ENCODE assay signal across 1 cellular context in the genomic region with DNA sequence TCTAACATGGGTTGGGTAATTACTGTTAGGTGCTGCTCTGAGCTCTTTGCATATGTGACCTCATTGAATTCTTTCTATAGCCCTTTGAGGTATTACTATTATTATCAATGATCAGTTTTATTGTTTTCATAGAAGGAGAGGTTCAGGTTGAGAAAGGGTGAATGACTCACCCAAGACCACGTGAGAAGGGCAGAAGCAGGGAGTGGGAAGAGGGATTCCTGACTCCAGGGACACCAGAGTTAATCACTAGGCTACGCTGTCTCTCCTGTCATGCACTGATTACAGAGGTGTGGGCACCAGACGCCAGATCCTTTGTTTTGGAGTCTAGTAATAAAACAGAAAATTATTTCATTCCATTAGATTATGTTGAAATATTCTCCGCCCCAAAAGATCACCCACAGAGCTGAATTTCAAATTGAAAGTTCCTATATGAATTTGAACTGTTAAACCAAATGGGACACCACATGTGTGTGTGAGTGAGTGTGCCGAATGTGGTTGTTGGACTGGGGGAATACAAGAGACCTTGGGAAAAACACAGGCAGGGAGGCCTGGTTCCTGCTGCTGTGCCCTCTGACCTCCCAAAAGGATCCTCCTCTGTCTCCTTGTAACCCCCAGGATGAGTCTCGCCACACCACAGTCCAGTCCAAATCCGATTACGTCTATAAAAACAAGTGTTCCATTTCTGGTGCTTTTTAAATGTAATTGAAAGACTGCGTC.
TF ChIP-seq lines count a peak whose summit lies in the region.

No MANE protein-coding gene starts in this region.

TF ChIP-seq in GM23338, 12 proteins besides CTCF, POLR2A, EP300 and RAD21 (continued from another document):
- TF ChIP-seq, protein P1, sequence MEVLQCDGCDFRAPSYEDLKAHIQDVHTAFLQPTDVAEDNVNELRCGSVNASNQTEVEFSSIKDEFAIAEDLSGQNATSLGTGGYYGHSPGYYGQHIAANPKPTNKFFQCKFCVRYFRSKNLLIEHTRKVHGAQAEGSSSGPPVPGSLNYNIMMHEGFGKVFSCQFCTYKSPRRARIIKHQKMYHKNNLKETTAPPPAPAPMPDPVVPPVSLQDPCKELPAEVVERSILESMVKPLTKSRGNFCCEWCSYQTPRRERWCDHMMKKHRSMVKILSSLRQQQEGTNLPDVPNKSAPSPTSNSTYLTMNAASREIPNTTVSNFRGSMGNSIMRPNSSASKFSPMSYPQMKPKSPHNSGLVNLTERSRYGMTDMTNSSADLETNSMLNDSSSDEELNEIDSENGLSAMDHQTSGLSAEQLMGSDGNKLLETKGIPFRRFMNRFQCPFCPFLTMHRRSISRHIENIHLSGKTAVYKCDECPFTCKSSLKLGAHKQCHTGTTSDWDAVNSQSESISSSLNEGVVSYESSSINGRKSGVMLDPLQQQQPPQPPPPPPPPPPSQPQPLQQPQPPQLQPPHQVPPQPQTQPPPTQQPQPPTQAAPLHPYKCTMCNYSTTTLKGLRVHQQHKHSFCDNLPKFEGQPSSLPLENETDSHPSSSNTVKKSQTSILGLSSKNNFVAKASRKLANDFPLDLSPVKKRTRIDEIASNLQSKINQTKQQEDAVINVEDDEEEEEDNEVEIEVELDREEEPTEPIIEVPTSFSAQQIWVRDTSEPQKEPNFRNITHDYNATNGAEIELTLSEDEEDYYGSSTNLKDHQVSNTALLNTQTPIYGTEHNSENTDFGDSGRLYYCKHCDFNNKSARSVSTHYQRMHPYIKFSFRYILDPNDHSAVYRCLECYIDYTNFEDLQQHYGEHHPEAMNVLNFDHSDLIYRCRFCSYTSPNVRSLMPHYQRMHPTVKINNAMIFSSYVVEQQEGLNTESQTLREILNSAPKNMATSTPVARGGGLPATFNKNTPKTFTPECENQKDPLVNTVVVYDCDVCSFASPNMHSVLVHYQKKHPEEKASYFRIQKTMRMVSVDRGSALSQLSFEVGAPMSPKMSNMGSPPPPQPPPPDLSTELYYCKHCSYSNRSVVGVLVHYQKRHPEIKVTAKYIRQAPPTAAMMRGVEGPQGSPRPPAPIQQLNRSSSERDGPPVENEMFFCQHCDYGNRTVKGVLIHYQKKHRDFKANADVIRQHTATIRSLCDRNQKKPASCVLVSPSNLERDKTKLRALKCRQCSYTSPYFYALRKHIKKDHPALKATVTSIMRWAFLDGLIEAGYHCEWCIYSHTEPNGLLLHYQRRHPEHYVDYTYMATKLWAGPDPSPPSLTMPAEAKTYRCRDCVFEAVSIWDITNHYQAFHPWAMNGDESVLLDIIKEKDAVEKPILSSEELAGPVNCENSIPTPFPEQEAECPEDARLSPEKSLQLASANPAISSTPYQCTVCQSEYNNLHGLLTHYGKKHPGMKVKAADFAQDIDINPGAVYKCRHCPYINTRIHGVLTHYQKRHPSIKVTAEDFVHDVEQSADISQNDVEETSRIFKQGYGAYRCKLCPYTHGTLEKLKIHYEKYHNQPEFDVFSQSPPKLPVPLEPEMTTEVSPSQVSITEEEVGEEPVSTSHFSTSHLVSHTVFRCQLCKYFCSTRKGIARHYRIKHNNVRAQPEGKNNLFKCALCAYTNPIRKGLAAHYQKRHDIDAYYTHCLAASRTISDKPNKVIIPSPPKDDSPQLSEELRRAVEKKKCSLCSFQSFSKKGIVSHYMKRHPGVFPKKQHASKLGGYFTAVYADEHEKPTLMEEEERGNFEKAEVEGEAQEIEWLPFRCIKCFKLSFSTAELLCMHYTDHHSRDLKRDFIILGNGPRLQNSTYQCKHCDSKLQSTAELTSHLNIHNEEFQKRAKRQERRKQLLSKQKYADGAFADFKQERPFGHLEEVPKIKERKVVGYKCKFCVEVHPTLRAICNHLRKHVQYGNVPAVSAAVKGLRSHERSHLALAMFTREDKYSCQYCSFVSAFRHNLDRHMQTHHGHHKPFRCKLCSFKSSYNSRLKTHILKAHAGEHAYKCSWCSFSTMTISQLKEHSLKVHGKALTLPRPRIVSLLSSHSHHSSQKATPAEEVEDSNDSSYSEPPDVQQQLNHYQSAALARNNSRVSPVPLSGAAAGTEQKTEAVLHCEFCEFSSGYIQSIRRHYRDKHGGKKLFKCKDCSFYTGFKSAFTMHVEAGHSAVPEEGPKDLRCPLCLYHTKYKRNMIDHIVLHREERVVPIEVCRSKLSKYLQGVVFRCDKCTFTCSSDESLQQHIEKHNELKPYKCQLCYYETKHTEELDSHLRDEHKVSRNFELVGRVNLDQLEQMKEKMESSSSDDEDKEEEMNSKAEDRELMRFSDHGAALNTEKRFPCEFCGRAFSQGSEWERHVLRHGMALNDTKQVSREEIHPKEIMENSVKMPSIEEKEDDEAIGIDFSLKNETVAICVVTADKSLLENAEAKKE (CRISPR knock-in tag; IDR thresholded peaks at IDR 0.05) = no peak
- no peak for TF ChIP-seq ZNF114 (CRISPR knock-in tag; IDR thresholded peaks at IDR 0.05)
- TF ChIP-seq, protein P2, sequence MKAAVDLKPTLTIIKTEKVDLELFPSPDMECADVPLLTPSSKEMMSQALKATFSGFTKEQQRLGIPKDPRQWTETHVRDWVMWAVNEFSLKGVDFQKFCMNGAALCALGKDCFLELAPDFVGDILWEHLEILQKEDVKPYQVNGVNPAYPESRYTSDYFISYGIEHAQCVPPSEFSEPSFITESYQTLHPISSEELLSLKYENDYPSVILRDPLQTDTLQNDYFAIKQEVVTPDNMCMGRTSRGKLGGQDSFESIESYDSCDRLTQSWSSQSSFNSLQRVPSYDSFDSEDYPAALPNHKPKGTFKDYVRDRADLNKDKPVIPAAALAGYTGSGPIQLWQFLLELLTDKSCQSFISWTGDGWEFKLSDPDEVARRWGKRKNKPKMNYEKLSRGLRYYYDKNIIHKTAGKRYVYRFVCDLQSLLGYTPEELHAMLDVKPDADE (IDR thresholded peaks at IDR 0.05) = no peak
- TF ChIP-seq, protein P3, sequence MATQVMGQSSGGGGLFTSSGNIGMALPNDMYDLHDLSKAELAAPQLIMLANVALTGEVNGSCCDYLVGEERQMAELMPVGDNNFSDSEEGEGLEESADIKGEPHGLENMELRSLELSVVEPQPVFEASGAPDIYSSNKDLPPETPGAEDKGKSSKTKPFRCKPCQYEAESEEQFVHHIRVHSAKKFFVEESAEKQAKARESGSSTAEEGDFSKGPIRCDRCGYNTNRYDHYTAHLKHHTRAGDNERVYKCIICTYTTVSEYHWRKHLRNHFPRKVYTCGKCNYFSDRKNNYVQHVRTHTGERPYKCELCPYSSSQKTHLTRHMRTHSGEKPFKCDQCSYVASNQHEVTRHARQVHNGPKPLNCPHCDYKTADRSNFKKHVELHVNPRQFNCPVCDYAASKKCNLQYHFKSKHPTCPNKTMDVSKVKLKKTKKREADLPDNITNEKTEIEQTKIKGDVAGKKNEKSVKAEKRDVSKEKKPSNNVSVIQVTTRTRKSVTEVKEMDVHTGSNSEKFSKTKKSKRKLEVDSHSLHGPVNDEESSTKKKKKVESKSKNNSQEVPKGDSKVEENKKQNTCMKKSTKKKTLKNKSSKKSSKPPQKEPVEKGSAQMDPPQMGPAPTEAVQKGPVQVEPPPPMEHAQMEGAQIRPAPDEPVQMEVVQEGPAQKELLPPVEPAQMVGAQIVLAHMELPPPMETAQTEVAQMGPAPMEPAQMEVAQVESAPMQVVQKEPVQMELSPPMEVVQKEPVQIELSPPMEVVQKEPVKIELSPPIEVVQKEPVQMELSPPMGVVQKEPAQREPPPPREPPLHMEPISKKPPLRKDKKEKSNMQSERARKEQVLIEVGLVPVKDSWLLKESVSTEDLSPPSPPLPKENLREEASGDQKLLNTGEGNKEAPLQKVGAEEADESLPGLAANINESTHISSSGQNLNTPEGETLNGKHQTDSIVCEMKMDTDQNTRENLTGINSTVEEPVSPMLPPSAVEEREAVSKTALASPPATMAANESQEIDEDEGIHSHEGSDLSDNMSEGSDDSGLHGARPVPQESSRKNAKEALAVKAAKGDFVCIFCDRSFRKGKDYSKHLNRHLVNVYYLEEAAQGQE (IDR thresholded peaks at IDR 0.05; ENCODE audit: unreplicated experiment) = no peak
- no peak for TF ChIP-seq NANOG (IDR thresholded peaks at IDR 0.05; ENCODE audit: borderline replicate concordance)
- no peak for TF ChIP-seq POLR2AphosphoS5 (IDR thresholded peaks at IDR 0.05; ENCODE audit: low read depth)
- TF ChIP-seq CREB1 (CRISPR knock-in tag; IDR thresholded peaks at IDR 0.05; ENCODE audit: low read depth) = no peak
- TF ChIP-seq JUNB (IDR thresholded peaks at IDR 0.05; ENCODE audit: unreplicated experiment) = no peak
